Comparison of ENCODE assay signal across 1 cellular context in genomic region chr20:5114403-5114802, GRCh38.
TF ChIP-seq lines count a peak whose summit lies in the region.

No MANE protein-coding gene starts in this region.

TF ChIP-seq in K562, 482 proteins besides CTCF, POLR2A, EP300 and RAD21:
- TF ChIP-seq BCL6 (CRISPR knock-in tag; IDR thresholded peaks at IDR 0.05) (no peak), BRD4 (IDR thresholded peaks at IDR 0.05) (no peak), ZFP91 (CRISPR knock-in tag; IDR thresholded peaks at IDR 0.05) (no peak), SMARCC2 (IDR thresholded peaks at IDR 0.05; ENCODE audit: low read depth) (no peak), NR3C1 (CRISPR knock-in tag; IDR thresholded peaks at IDR 0.05) (no peak), CHD4 (IDR thresholded peaks at IDR 0.05; ENCODE audit: insufficient read depth, insufficient replicate concordance, low read depth, low read length, poor library complexity, severe bottlenecking) (no peak), ZBTB43 (CRISPR knock-in tag; IDR thresholded peaks at IDR 0.05) (no peak), ELF4 (CRISPR knock-in tag; IDR thresholded peaks at IDR 0.05) (no peak), EZH2 (IDR thresholded peaks at IDR 0.05; ENCODE audit: borderline replicate concordance, low read depth, low read length) (no peak), PCBP2 (IDR thresholded peaks at IDR 0.05; ENCODE audit: low read depth, low read length, poor library complexity, severe bottlenecking) (no peak), DACH1 (IDR thresholded peaks at IDR 0.05; ENCODE audit: partially characterized antibody) (no peak)
